Comparison of ENCODE assay signal across 8 cellular contexts in genomic region chr3:31531992-31532586, GRCh38.
A peak's percentile ranks its signal among the peaks of the same experiment; 100 is the strongest.
DNase-seq lines count a peak whose midpoint lies in the region; ATAC-seq and TF ChIP-seq lines count a peak whose summit lies in the region.

No MANE protein-coding gene starts in this region.

- H3K9ac ChIP-seq in SK-N-MC (ENCODE audit: insufficient read length) = peak overlapping the region; percentile 90

- H3K36me3 ChIP-seq in GM06990 (ENCODE audit: control insufficient read depth, insufficient read depth, low read length) = no peaks in the 10 kb centered on the region
- H3K36me3 ChIP-seq in SK-N-MC (ENCODE audit: insufficient read depth, low read length) = peaks cover 8% of the 10 kb centered on the region

- H3K4me3 ChIP-seq in GM06990 (replicated peaks; ENCODE audit: low read depth, low read length) (peak overlapping the region; percentile 87), SK-N-MC (peak overlapping the region; percentile 84)

- no peaks in the 10 kb centered on the region for H3K27me3 Mint-ChIP-seq in activated naive CD4-positive, alpha-beta T cell treated with anti-CD3 and anti-CD28 coated beads, Interleukin-2, amount 50 U/mL, for 24 hours

- H3K36me3 Mint-ChIP-seq in activated naive CD4-positive, alpha-beta T cell treated with anti-CD3 and anti-CD28 coated beads, Interleukin-2, amount 50 U/mL, for 24 hours = peaks cover 2% of the 10 kb centered on the region

- no peaks in the 10 kb centered on the region for H3K9me3 ChIP-seq in SK-N-MC (ENCODE audit: low read depth, low read length)

- no peak for TF ChIP-seq CTCF in GM06990 (IDR thresholded peaks at IDR 0.05; ENCODE audit: insufficient read depth, low read length, poor library complexity, severe bottlenecking)

- peak; percentile 85 for ATAC-seq in HG02588 (IDR thresholded peaks at IDR 0.05; ENCODE audit: unreplicated experiment)

- no peaks in the 10 kb centered on the region for H3K9me3 Mint-ChIP-seq in activated naive CD4-positive, alpha-beta T cell treated with anti-CD3 and anti-CD28 coated beads, Interleukin-2, amount 50 U/mL, for 24 hours

- H3K27me3 ChIP-seq in GM06990 (replicated peaks; ENCODE audit: control insufficient read depth, insufficient read depth, low read length) = no peaks in the 10 kb centered on the region

- H3K27ac ChIP-seq in SK-N-MC = peak overlapping the region; percentile 96

- peak overlapping the region; percentile 91 for H3K4me3 Mint-ChIP-seq in activated naive CD4-positive, alpha-beta T cell treated with anti-CD3 and anti-CD28 coated beads, Interleukin-2, amount 50 U/mL, for 24 hours

- DNase-seq in GM06990 (ENCODE audit: extremely low read depth, insufficient read length) (peak; percentile 98), NCI-H1048 (lab: John Stamatoyannopoulos, UW) (peak; percentile 95), SK-N-MC (ENCODE audit: low read depth, low spot score) (peak; percentile 47), germinal center (ENCODE audit: low spot score) (peak; percentile 98), non-pigmented ciliary epithelial cell (ENCODE audit: low read depth) (peak; percentile 92), superior temporal gyrus (ENCODE audit: extremely low spot score) (peak; percentile 99)

- peak overlapping the region; percentile 99 for H3K27ac Mint-ChIP-seq in activated naive CD4-positive, alpha-beta T cell treated with anti-CD3 and anti-CD28 coated beads, Interleukin-2, amount 50 U/mL, for 24 hours

- peaks cover 17% of the 10 kb centered on the region for H3K4me1 Mint-ChIP-seq in activated naive CD4-positive, alpha-beta T cell treated with anti-CD3 and anti-CD28 coated beads, Interleukin-2, amount 50 U/mL, for 24 hours

Comparison
In these comparisons a context has a peak if more than half of its experiments do, and no peak if none do; other contexts are left out.
1. Peak in every context shown above with its lines: DNase-seq, ATAC-seq, H3K4me3 ChIP-seq and H3K27ac ChIP-seq.
2. DNase-seq: peak in every context shown above with its lines; median percentile 99 in superior temporal gyrus; 98 in GM06990; 98 in germinal center; 95 in NCI-H1048; 92 in non-pigmented ciliary epithelial cell; 47 in SK-N-MC.